In genomic region chr13:114282143-114282685, GRCh38 we compare ENCODE assay signal across 7 cellular contexts. TPM values are rescaled to one million over a fixed set of nuclear protein-coding genes. Genes with fewer than 3 reads are reported as not detected.
DNase-seq lines count a peak whose midpoint lies in the region; ATAC-seq, FAIRE-seq and TF ChIP-seq lines count a peak whose summit lies in the region.

No MANE protein-coding gene starts in this region.

- H3K27me3 ChIP-seq in muscle layer of colon (ENCODE audit: control insufficient read depth in 1 of 2, insufficient read depth in 2 of 2, low read length in 2 of 2) = no peaks in the 10 kb centered on the region

- H3K27ac Mint-ChIP-seq in activated CD8-positive, alpha-beta T cell treated with anti-CD3 and anti-CD28 coated beads for 36 hours = peak overlapping the region; percentile 91
- peak overlapping the region; percentile 87 for H3K27ac Mint-ChIP-seq in stimulated activated naive CD8-positive, alpha-beta T cell treated with anti-CD3 and anti-CD28 coated beads, Interleukin-15, Interleukin-2, amounts not matched to agents 100 ng/mL and 50 ng/mL, for 24 hours

- ATAC-seq in HG02623 (IDR thresholded peaks at IDR 0.05; ENCODE audit: unreplicated experiment) = peak; percentile 42
- peak; percentile 71 for ATAC-seq in activated CD8-positive, alpha-beta T cell treated with anti-CD3 and anti-CD28 coated beads for 36 hours

- peaks cover 53% of the 10 kb centered on the region for H3K4me1 Mint-ChIP-seq in activated CD8-positive, alpha-beta T cell treated with anti-CD3 and anti-CD28 coated beads for 36 hours (ENCODE audit: low read depth)
- peaks cover 48% of the 10 kb centered on the region for H3K4me1 Mint-ChIP-seq in stimulated activated naive CD8-positive, alpha-beta T cell treated with anti-CD3 and anti-CD28 coated beads, Interleukin-15, Interleukin-2, amounts not matched to agents 100 ng/mL and 50 ng/mL, for 24 hours (ENCODE audit: low read depth)

- CTCF ChIA-PET in activated CD8-positive, alpha-beta T cell treated with anti-CD3 and anti-CD28 coated beads for 36 hours (lab: Charles Lee) = no interaction called here

- H3K4me3 ChIP-seq in epithelial cell of esophagus (ENCODE audit: low read length) (peak overlapping the region; percentile 73), muscle layer of colon (ENCODE audit: low read depth in 1 of 2, low read length in 2 of 2) (peak overlapping the region; percentile 76 to 79)

- H3K27me3 Mint-ChIP-seq in activated CD8-positive, alpha-beta T cell treated with anti-CD3 and anti-CD28 coated beads for 36 hours = no peaks in the 10 kb centered on the region
- H3K27me3 Mint-ChIP-seq in stimulated activated naive CD8-positive, alpha-beta T cell treated with anti-CD3 and anti-CD28 coated beads, Interleukin-15, Interleukin-2, amounts not matched to agents 100 ng/mL and 50 ng/mL, for 24 hours = no peaks in the 10 kb centered on the region

- peak overlapping the region; percentile 77 for H3K4me3 Mint-ChIP-seq in activated CD8-positive, alpha-beta T cell treated with anti-CD3 and anti-CD28 coated beads for 36 hours
- H3K4me3 Mint-ChIP-seq in stimulated activated naive CD8-positive, alpha-beta T cell treated with anti-CD3 and anti-CD28 coated beads, Interleukin-15, Interleukin-2, amounts not matched to agents 100 ng/mL and 50 ng/mL, for 24 hours = peak overlapping the region; percentile 90

- peak overlapping the region; percentile 59 for H3K9ac ChIP-seq in muscle layer of colon (ENCODE audit: low read length)

- H3K27ac ChIP-seq in muscle layer of colon (ENCODE audit: low read depth, low read length) = peak overlapping the region; percentile 48

- peak; percentile 9 for FAIRE-seq in GM12892 (lab: Jason Lieb, UNC)

- intact Hi-C loops in activated CD8-positive, alpha-beta T cell treated with anti-CD3 and anti-CD28 coated beads for 36 hours (cut with micrococcal nuclease) = no loop called here

- TF ChIP-seq POLR2A in GM12892 (IDR thresholded peaks at IDR 0.05; ENCODE audit: low read depth, low read length) = no peak

- POLR2A ChIA-PET in activated CD8-positive, alpha-beta T cell treated with anti-CD3 and anti-CD28 coated beads for 36 hours (lab: Charles Lee) = interaction anchor here (0.8 to 1.2 kb wide), 2 partner anchors 12 to 36 kb away, joined by 3 read pairs; no protein-coding TSS in a partner anchor

- no peak for TF ChIP-seq CTCF in activated CD8-positive, alpha-beta T cell treated with anti-CD3 and anti-CD28 coated beads for 36 hours (IDR thresholded peaks at IDR 0.05)
- no peak for TF ChIP-seq CTCF in epithelial cell of esophagus (IDR thresholded peaks at IDR 0.05; ENCODE audit: insufficient read depth, low read depth, low read length, missing control alignments)

- peaks cover 15% of the 10 kb centered on the region for H3K36me3 ChIP-seq in muscle layer of colon (ENCODE audit: insufficient read depth, low read length)

- no peaks in the 10 kb centered on the region for H3K9me3 Mint-ChIP-seq in activated CD8-positive, alpha-beta T cell treated with anti-CD3 and anti-CD28 coated beads for 36 hours
- H3K9me3 Mint-ChIP-seq in stimulated activated naive CD8-positive, alpha-beta T cell treated with anti-CD3 and anti-CD28 coated beads, Interleukin-15, Interleukin-2, amounts not matched to agents 100 ng/mL and 50 ng/mL, for 24 hours = no peaks in the 10 kb centered on the region

- H3K9me3 ChIP-seq in muscle layer of colon (ENCODE audit: low read length) = no peaks in the 10 kb centered on the region

- H3K36me3 Mint-ChIP-seq in activated CD8-positive, alpha-beta T cell treated with anti-CD3 and anti-CD28 coated beads for 36 hours (ENCODE audit: low read depth) = peaks cover 48% of the 10 kb centered on the region
- peaks cover 55% of the 10 kb centered on the region for H3K36me3 Mint-ChIP-seq in stimulated activated naive CD8-positive, alpha-beta T cell treated with anti-CD3 and anti-CD28 coated beads, Interleukin-15, Interleukin-2, amounts not matched to agents 100 ng/mL and 50 ng/mL, for 24 hours (ENCODE audit: low read depth)

- peaks cover 11% of the 10 kb centered on the region for H3K4me1 ChIP-seq in muscle layer of colon (ENCODE audit: insufficient read depth, low read length)

- DNase-seq in GM12892 (ENCODE audit: insufficient read length) (peak; percentile 43), NCI-H2227 treated with DMSO at 0.1 percent for 48 hours (lab: John Stamatoyannopoulos, UW) (peak; percentile 80), epithelial cell of esophagus (ENCODE audit: low read depth) (no peak)
- DNase-seq in activated CD8-positive, alpha-beta T cell treated with anti-CD3 and anti-CD28 coated beads for 36 hours = peak; percentile 41

RNA-seq across cellular contexts. Expression of gene UPF3A, which starts 0.8 kb away (rescaled TPM):
- 49.4 TPM for polyA plus RNA-seq in GM12892 (2012; ENCODE audit: missing spikeins)
- 10 to 100 TPM; 36.7 TPM for total RNA-seq in activated CD8-positive, alpha-beta T cell treated with anti-CD3 and anti-CD28 coated beads for 36 hours

RNA-seq across cellular contexts. Expression of gene CHAMP1, which starts 32.1 kb away (rescaled TPM):
- polyA plus RNA-seq in GM12892 (2012; ENCODE audit: missing spikeins) = 21.3 TPM
- 10 to 100 TPM; 33.9 to 34.7 TPM for total RNA-seq in activated CD8-positive, alpha-beta T cell treated with anti-CD3 and anti-CD28 coated beads for 36 hours

RNA-seq across cellular contexts. Expression of gene CDC16, which starts 47.5 kb away (rescaled TPM):
- 51.9 TPM for polyA plus RNA-seq in GM12892 (2012; ENCODE audit: missing spikeins)
- total RNA-seq in activated CD8-positive, alpha-beta T cell treated with anti-CD3 and anti-CD28 coated beads for 36 hours = 10 to 100 TPM; 72.5 to 76.0 TPM
